Comparison of ENCODE assay signal across 30 cellular contexts in the genomic region with DNA sequence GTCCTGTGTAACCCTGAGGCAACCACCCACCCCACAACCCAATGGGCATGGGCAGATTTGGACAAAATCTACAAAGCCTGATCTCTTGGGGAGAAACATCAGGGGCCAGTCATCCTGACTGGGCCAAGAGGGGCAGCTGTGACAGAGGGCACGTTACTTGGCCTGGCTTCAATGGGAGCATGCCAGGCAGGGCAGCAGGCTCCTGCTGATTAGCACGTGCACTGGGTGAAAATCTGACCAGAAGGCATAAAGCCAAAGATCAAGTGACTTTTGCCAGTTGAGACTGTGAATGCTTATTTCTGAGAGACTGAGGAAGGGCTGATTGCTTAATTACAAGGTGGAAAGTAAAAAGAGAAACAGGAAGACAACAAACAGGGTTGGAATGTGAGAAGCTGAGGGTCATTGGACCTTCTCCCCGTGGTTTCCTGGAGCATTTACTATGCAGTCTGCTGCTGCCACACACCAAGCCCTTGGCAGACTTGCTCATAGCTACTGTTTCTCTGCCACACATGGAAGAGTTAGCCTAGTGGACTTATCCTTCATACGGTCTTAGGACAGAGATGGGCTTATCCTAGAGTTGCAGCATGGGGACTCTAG. TPM values are rescaled to one million over a fixed set of nuclear protein-coding genes. Genes with fewer than 3 reads are reported as not detected.
DNase-seq lines count a peak whose midpoint lies in the region; ATAC-seq and TF ChIP-seq lines count a peak whose summit lies in the region.
"Had no signal": no experiment of that assay in that cellular context is flagged by ENCODE, and none has a peak within 500 bp of the region (broad histone marks: within the 10 kb centered on the region; RNA-seq: fewer than 3 reads in every experiment).

No MANE protein-coding gene starts in this region.

- no peaks in the 10 kb centered on the region for H3K79me1 ChIP-seq in mesenchymal stem cell (replicated peaks; ENCODE audit: low read length, poor library complexity, severe bottlenecking)

- no peak overlapping the region for H2BK12ac ChIP-seq in mesenchymal stem cell (ENCODE audit: low read length in 2 of 2)

- 81 to 92% methylated on average over 3 to 4 of the region's 4 CpGs for WGBS in endodermal cell (ENCODE audit: insufficient coverage in 1 of 2, insufficient read length in 1 of 2), 2 experiments
- 56% methylated on average over 4 of the region's 4 CpGs for WGBS in mesenchymal stem cell

- H2BK5ac ChIP-seq in mesenchymal stem cell (ENCODE audit: low read depth, low read length, poor library complexity, severe bottlenecking), result no peak overlapping the region

- no peak overlapping the region for H3K27ac Mint-ChIP-seq in endodermal cell
- H3K27ac Mint-ChIP-seq: activated CD4-positive, alpha-beta T cell treated with anti-CD3 and anti-CD28 coated beads, Interleukin-2, amount 10 ng/mL, durations not matched to agents 7 days and 5 days had no signal

- no peaks in the 10 kb centered on the region for H3K36me3 Mint-ChIP-seq in endodermal cell (ENCODE audit: low read depth)

- TF ChIP-seq CTCF in endodermal cell (conservative IDR thresholded peaks at IDR 0.05), result no peak

- peaks cover 6% of the 10 kb centered on the region for H3K27me3 Mint-ChIP-seq in endodermal cell (ENCODE audit: insufficient read depth)

- no peak overlapping the region for H2BK15ac ChIP-seq in mesenchymal stem cell (ENCODE audit: low read depth, poor library complexity, severe bottlenecking)

- H3K36me3 ChIP-seq in endodermal cell (ENCODE audit: control insufficient read depth, insufficient read depth, low read length) (no peaks in the 10 kb centered on the region), mesenchymal stem cell (ENCODE audit: control insufficient read depth in 1 of 2, insufficient read depth in 2 of 2, low read depth in 1 of 2, low read length in 2 of 2) (no peaks in the 10 kb centered on the region)
- H3K36me3 ChIP-seq: ovary, tibial nerve had no signal

- peaks cover 19% of the 10 kb centered on the region for H3K4me1 ChIP-seq in endodermal cell (ENCODE audit: control insufficient read depth, insufficient read depth, low read length)
- no peaks in the 10 kb centered on the region for H3K4me1 ChIP-seq in mesenchymal stem cell (ENCODE audit: control insufficient read depth, insufficient read depth, low read depth, low read length)
- H3K4me1 ChIP-seq: body of pancreas, tibial nerve had no signal

- no peak overlapping the region for H3K14ac ChIP-seq in mesenchymal stem cell (ENCODE audit: low read length in 2 of 2)

- H3K9ac ChIP-seq in endodermal cell (ENCODE audit: extremely low read depth, low read length, poor library complexity, severe bottlenecking) (no peak overlapping the region), mesenchymal stem cell (ENCODE audit: low read length) (no peak overlapping the region)

- H2AFZ ChIP-seq in mesenchymal stem cell (ENCODE audit: low read depth, low read length), result no peak overlapping the region

- ATAC-seq in GM18909 (IDR thresholded peaks at IDR 0.05; ENCODE audit: poor library complexity, unreplicated experiment), result no peak
- ATAC-seq: activated T-cell treated with anti-CD3 and anti-CD28 coated beads, Interleukin-2, amount 50 U/mL, for 4 hours; body of pancreas; Panc1 had no signal

- H3K4ac ChIP-seq in mesenchymal stem cell (ENCODE audit: low read depth in 1 of 2, low read length in 2 of 2), result peak overlapping the region in 1 of 2 experiments; percentile 13

- DNase-seq in EH (ENCODE audit: low read depth) (peak; percentile 1), M059J (ENCODE audit: low read depth) (peak; percentile 32), endodermal cell (peak; percentile 33), mesenchymal stem cell (peak; percentile 45), NCI-H2196 treated with DMSO at 0.1 percent for 48 hours (lab: John Stamatoyannopoulos, UW; ENCODE audit: unreplicated experiment) (no peak)
- DNase-seq in activated CD4-positive, alpha-beta T cell treated with anti-CD3 and anti-CD28 coated beads for 4 hours, result no peak
- DNase-seq: ACHN; activated CD4-positive, alpha-beta T cell treated with anti-CD3 and anti-CD28 coated beads, Interleukin-2, amount 10 ng/mL, durations not matched to agents 7 days and 5 days; activated gamma-delta T cell treated with Interleukin-2 at 50 U/mL for 16 hours; activated T-cell treated with anti-CD3 and anti-CD28 coated beads, Interleukin-2, amount 50 U/mL, for 4 hours; COR-L47; glutamatergic neuron; Karpas-422; NCI-H1048; NCI-H187 treated with DMSO at 0.1 percent for 48 hours; NCI-H526; ovary; SHP77 treated with DMSO at 0.1 percent for 48 hours; stimulated activated CD4-positive, alpha-beta T cell treated with anti-CD3 and anti-CD28 coated beads, Interleukin-2, amount 100 ng/mL, for 24 hours had no signal

- H3K4me2 ChIP-seq in mesenchymal stem cell (ENCODE audit: low read length, poor library complexity, severe bottlenecking), result no peak overlapping the region
- H3K4me2 ChIP-seq: smooth muscle cell had no signal

- no peak overlapping the region for H3K27ac ChIP-seq in endodermal cell (ENCODE audit: low read depth, low read length)
- no peak overlapping the region for H3K27ac ChIP-seq in mesenchymal stem cell (ENCODE audit: low read length, poor library complexity, severe bottlenecking)
- H3K27ac ChIP-seq: body of pancreas, ovary, tibial nerve, VCaP had no signal

- H4K91ac ChIP-seq in mesenchymal stem cell (ENCODE audit: low read length), result no peak overlapping the region

- no peak overlapping the region for H2AK5ac ChIP-seq in mesenchymal stem cell (ENCODE audit: low read length, severe bottlenecking)

- H3K9me3 Mint-ChIP-seq in endodermal cell, result no peaks in the 10 kb centered on the region
- H3K9me3 Mint-ChIP-seq: activated CD4-positive, alpha-beta T cell treated with anti-CD3 and anti-CD28 coated beads, Interleukin-2, amount 10 ng/mL, durations not matched to agents 7 days and 5 days; activated T-cell treated with anti-CD3 and anti-CD28 coated beads, Interleukin-2, amount 50 U/mL, for 4 hours had no signal

- H3K4me3 ChIP-seq in endodermal cell (ENCODE audit: low read length) (no peak overlapping the region), mesenchymal stem cell (ENCODE audit: insufficient read depth in 1 of 2, low read depth in 1 of 2, low read length in 2 of 2) (no peak overlapping the region)
- H3K4me3 ChIP-seq: body of pancreas, lung, ovary, smooth muscle cell, tibial nerve had no signal

- no peak overlapping the region for H4K8ac ChIP-seq in mesenchymal stem cell (ENCODE audit: low read length)

- no peak overlapping the region for H3K23ac ChIP-seq in mesenchymal stem cell (ENCODE audit: low read length in 2 of 2)

- H3K4me1 Mint-ChIP-seq in endodermal cell, result peaks cover 25% of the 10 kb centered on the region
- H3K4me1 Mint-ChIP-seq: activated CD4-positive, alpha-beta T cell treated with anti-CD3 and anti-CD28 coated beads, Interleukin-2, amount 10 ng/mL, durations not matched to agents 7 days and 5 days had no signal

- no peak overlapping the region for H3K18ac ChIP-seq in mesenchymal stem cell (ENCODE audit: low read depth in 1 of 2, low read length in 2 of 2)

- H3K9me3 ChIP-seq in endodermal cell (ENCODE audit: control insufficient read depth, low read length) (no peaks in the 10 kb centered on the region), mesenchymal stem cell (ENCODE audit: control insufficient read depth, low read length) (no peaks in the 10 kb centered on the region)
- H3K9me3 ChIP-seq: body of pancreas, ovary, tibial nerve had no signal

- no peaks in the 10 kb centered on the region for H3K27me3 ChIP-seq in endodermal cell (ENCODE audit: control insufficient read depth, insufficient read depth, low read length, poor library complexity, severe bottlenecking)
- peaks cover 0 to 39% of the 10 kb centered on the region in 2 experiments for H3K27me3 ChIP-seq in mesenchymal stem cell (ENCODE audit: control insufficient read depth in 1 of 2, insufficient read depth in 1 of 2, low read length in 2 of 2)
- H3K27me3 ChIP-seq: body of pancreas, ovary, tibial nerve had no signal

- no peak overlapping the region for H2BK120ac ChIP-seq in mesenchymal stem cell (ENCODE audit: low read depth, low read length)

- no peak overlapping the region for H3K4me3 Mint-ChIP-seq in endodermal cell
- H3K4me3 Mint-ChIP-seq: activated CD4-positive, alpha-beta T cell treated with anti-CD3 and anti-CD28 coated beads, Interleukin-2, amount 10 ng/mL, durations not matched to agents 7 days and 5 days; activated T-cell treated with anti-CD3 and anti-CD28 coated beads, Interleukin-2, amount 50 U/mL, for 4 hours had no signal

RNA-seq across cellular contexts. Expression of a gene that starts 39.8 kb away (rescaled TPM):
- not detected in 2 replicates for total RNA-seq in M059J (2014; rRNA removed; shearing (Covaris generic))
- 1 to 10 TPM in 1 of 2 donors, under 1 TPM in 1; 0.62 to 3.2 TPM for total RNA-seq in endodermal cell
- polyA plus RNA-seq in endodermal cell (2013, experiment 1 of 2), result 0.04 TPM
- 0.08 TPM for polyA plus RNA-seq in endodermal cell (2013, experiment 2 of 2)
- 0.10 TPM for polyA plus RNA-seq in mesenchymal stem cell (2013, experiment 1 of 2)
- polyA plus RNA-seq in mesenchymal stem cell (2013, experiment 2 of 2), result 0.10 TPM
- total RNA-seq: activated CD4-positive, alpha-beta T cell treated with anti-CD3 and anti-CD28 coated beads, Interleukin-2, amount 10 ng/mL, durations not matched to agents 7 days and 5 days; activated T-cell treated with anti-CD3 and anti-CD28 coated beads, Interleukin-2, amount 50 U/mL, for 4 hours; chondrocyte; fibroblast of lung; kidney epithelial cell; ovary; smooth muscle cell; tibial nerve had no signal
- polyA plus RNA-seq: BJ, fibroblast of lung, ovary, smooth muscle cell had no signal

Comparison
In these comparisons a context has a peak if more than half of its experiments do, and no peak if none do; other contexts are left out.
1. DNase-seq: peak in EH (single experiment), M059J (single experiment), endodermal cell (single experiment) and mesenchymal stem cell (single experiment); none in NCI-H2196 treated with DMSO at 0.1 percent for 48 hours (single experiment) and activated CD4-positive, alpha-beta T cell treated with anti-CD3 and anti-CD28 coated beads for 4 hours (0 of 2).